In genomic region chr12:48165089-48166031, GRCh38 we compare ENCODE assay signal across 1 cellular context.
A peak's percentile ranks its signal among the peaks of the same experiment; 100 is the strongest.
TF ChIP-seq lines count a peak whose summit lies in the region.

No MANE protein-coding gene starts in this region.

TF ChIP-seq in H1, 55 proteins besides CTCF, POLR2A, EP300 and RAD21:
- TF ChIP-seq SIX5 (IDR thresholded peaks at IDR 0.05; ENCODE audit: low read depth, low read length) (0 out of 2 replicates have a peak, but pooled peaks have one; percentile 1), CHD1 (IDR thresholded peaks at IDR 0.05; ENCODE audit: low read depth, low read length) (no peak), ATF3 (IDR thresholded peaks at IDR 0.05; ENCODE audit: insufficient read depth, low read depth, low read length) (no peak)
